Comparison of ENCODE assay signal across 8 cellular contexts in the genomic region with DNA sequence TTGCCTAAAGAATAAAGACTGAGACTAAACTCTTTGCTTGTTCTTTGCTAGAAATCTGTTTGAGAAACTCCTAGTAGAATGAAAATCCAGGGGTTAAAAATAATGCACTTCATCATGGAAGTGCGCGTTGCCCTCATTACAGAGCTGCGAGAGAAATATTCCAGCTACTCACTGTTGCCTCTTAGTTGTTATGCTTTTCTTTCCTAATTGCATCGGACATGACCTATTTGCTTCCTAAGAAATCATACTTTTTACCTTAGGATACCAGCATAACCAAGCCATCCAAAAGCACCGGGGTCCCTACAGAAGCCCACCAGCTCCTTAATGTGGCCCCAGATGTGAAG. TPM values are rescaled to one million over a fixed set of nuclear protein-coding genes. Genes with fewer than 3 reads are reported as not detected.
A peak's percentile ranks its signal among the peaks of the same experiment; 100 is the strongest.
DNase-seq lines count a peak whose midpoint lies in the region; ATAC-seq, FAIRE-seq and TF ChIP-seq lines count a peak whose summit lies in the region.

No MANE protein-coding gene starts in this region.

- H3K4me3 ChIP-seq in right atrium auricular region (peak overlapping the region; percentile 51 to 62), skin epidermis (peak overlapping the region; percentile 21 to 51 (median 30))

- peaks cover 0 to 5% of the 10 kb centered on the region in 2 donors for H3K4me1 ChIP-seq in right atrium auricular region

- no peaks in the 10 kb centered on the region for H3K36me3 ChIP-seq in right atrium auricular region

- peak; percentile 37 for ATAC-seq in SK-N-SH treated with all-trans-retinoic acid at 6 μM for 48 hours

- H3K27ac ChIP-seq in right atrium auricular region (peak overlapping the region; percentile 28 to 52), skin epidermis (peak overlapping the region in 15 of 21 experiments; percentile 7 to 71 (median 39))

- TF ChIP-seq POLR2A in GM12892 (IDR thresholded peaks at IDR 0.05; ENCODE audit: low read depth, low read length) (no peak), GM12891 (IDR thresholded peaks at IDR 0.05; ENCODE audit: low read depth, low read length) (no peak)

- DNase-seq in HCEC 1CT (peak; percentile 34), right atrium auricular region (ENCODE audit: low spot score) (no peak), GM12892 (ENCODE audit: insufficient read length) (no peak), GM12891 (ENCODE audit: insufficient read length, low spot score) (no peak), germinal center (ENCODE audit: low spot score) (no peak)
- DNase-seq in activated CD4-positive, CD25-positive, alpha-beta regulatory T cell treated with anti-CD3 and anti-CD28 coated beads, Interleukin-2, amount 50 U/mL, for 72 hours = no peak

- H3K9me3 ChIP-seq in right atrium auricular region = no peaks in the 10 kb centered on the region

- no peak for TF ChIP-seq CTCF in right atrium auricular region (IDR thresholded peaks at IDR 0.05)

- no peak for FAIRE-seq in GM12892 (lab: Jason Lieb, UNC)
- FAIRE-seq in GM12891 (lab: Jason Lieb, UNC) = no peak

- no peaks in the 10 kb centered on the region for H3K27me3 ChIP-seq in right atrium auricular region

TF ChIP-seq in SK-N-SH treated with all-trans-retinoic acid at 6 μM for 48 hours, 23 proteins besides CTCF, POLR2A, EP300 and RAD21:
- 0 out of 2 replicates have a peak, but pooled peaks have one; percentile 8 for TF ChIP-seq ZFP3 (CRISPR knock-in tag; IDR thresholded peaks at IDR 0.05)
- TF ChIP-seq SNAI2 (CRISPR knock-in tag; IDR thresholded peaks at IDR 0.05) = no peak
- TF ChIP-seq, protein P1, sequence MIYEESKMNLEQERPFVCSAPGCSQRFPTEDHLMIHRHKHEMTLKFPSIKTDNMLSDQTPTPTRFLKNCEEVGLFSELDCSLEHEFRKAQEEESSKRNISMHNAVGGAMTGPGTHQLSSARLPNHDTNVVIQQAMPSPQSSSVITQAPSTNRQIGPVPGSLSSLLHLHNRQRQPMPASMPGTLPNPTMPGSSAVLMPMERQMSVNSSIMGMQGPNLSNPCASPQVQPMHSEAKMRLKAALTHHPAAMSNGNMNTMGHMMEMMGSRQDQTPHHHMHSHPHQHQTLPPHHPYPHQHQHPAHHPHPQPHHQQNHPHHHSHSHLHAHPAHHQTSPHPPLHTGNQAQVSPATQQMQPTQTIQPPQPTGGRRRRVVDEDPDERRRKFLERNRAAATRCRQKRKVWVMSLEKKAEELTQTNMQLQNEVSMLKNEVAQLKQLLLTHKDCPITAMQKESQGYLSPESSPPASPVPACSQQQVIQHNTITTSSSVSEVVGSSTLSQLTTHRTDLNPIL (CRISPR knock-in tag; IDR thresholded peaks at IDR 0.05; ENCODE audit: low read depth) = no peak
- no peak for TF ChIP-seq ZNF70 (CRISPR knock-in tag; IDR thresholded peaks at IDR 0.05)

TF ChIP-seq in GM12891, 5 proteins besides CTCF, POLR2A, EP300 and RAD21:
- TF ChIP-seq SPI1 (IDR thresholded peaks at IDR 0.05; ENCODE audit: low read depth, low read length) = no peak
- TF ChIP-seq POLR2AphosphoS5 (IDR thresholded peaks at IDR 0.05; ENCODE audit: low read depth, low read length) = no peak
- no peak for TF ChIP-seq PAX5 (IDR thresholded peaks at IDR 0.05; ENCODE audit: insufficient read depth, low read length, severe bottlenecking)
- TF ChIP-seq TAF1 (IDR thresholded peaks at IDR 0.05; ENCODE audit: low read depth, low read length) = no peak
- no peak for TF ChIP-seq POU2F2 (IDR thresholded peaks at IDR 0.05; ENCODE audit: low read depth, low read length)

RNA-seq across cellular contexts. Expression of gene THSD7A, which starts 0.6 kb away (rescaled TPM):
- 1 to 10 TPM in 1 of 2 donors, under 1 TPM in 1; 0.85 to 2.9 TPM for total RNA-seq in right atrium auricular region
- 0.04 TPM for polyA plus RNA-seq in GM12892 (2012; ENCODE audit: missing spikeins)
- not detected for polyA plus RNA-seq in GM12891 (2012; ENCODE audit: low read depth, missing spikeins)
